ENCODE assay signal across 13 cellular contexts in the genomic region with DNA sequence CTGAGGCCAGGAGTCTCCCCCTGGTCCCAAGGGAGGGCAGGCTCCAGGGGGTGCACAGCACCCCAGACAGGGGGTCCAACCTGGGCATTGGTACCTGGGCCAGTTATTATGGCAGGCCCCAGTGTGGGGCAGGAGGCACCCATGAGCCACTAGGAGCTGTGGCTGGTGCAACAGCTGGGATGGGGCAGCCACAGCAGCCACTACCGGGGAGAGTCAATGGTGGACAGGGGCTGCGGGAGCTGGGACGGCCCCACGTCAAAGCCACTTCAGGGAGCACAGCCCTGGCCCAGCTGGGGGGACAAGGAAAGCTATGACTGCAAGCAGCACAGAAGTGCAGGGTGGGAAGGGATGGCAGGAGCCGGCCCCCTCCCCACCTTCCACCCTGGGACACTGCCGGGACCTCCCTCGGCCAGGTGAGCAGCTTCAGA.
"Had no signal": no experiment of that assay in that cellular context is flagged by ENCODE, and none has a peak within 500 bp of the region (broad histone marks: within the 10 kb centered on the region; RNA-seq: fewer than 3 reads in every experiment).

No MANE protein-coding gene starts in this region.

- ATAC-seq: body of pancreas, left lobe of liver, natural killer cell had no signal

- H3K9me3 ChIP-seq: body of pancreas, esophagus muscularis mucosa, prostate gland, sigmoid colon had no signal

- H3K27me3 Mint-ChIP-seq: stimulated activated naive CD8-positive, alpha-beta T cell treated with anti-CD3 and anti-CD28 coated beads, Interleukin-15, Interleukin-2, amounts not matched to agents 100 ng/mL and 50 ng/mL, for 24 hours had no signal

- DNase-seq: activated CD4-positive, alpha-beta T cell treated with anti-CD3 and anti-CD28 coated beads, Interleukin-2, amount 50 U/mL, for 1 hour; activated naive CD4-positive, alpha-beta T cell treated with anti-CD3 and anti-CD28 coated beads, Interleukin-2, amount 10 ng/mL, durations not matched to agents 7 days and 5 days; body of pancreas; natural killer cell; sigmoid colon; stimulated activated CD4-positive, alpha-beta T cell treated with anti-CD3 and anti-CD28 coated beads, Interleukin-12 subunit alpha, Interleukin-12 subunit beta, amount 100 ng/mL, for 4 hours had no signal

- H3K9me3 Mint-ChIP-seq: activated naive CD4-positive, alpha-beta T cell treated with anti-CD3 and anti-CD28 coated beads, Interleukin-2, amount 10 ng/mL, durations not matched to agents 7 days and 5 days; activated T-helper 2 cell treated with anti-CD3 and anti-CD28 coated beads, Interferon-gamma antibody, Interleukin-2, Interleukin-4, amounts not matched to agents 10 μg/mL and 5 μg/mL and 100 μg/mL, durations not matched to agents 14 hours and 24 hours and 36 hours; memory B cell; natural killer cell; stimulated activated naive CD8-positive, alpha-beta T cell treated with anti-CD3 and anti-CD28 coated beads, Interleukin-15, Interleukin-2, amounts not matched to agents 100 ng/mL and 50 ng/mL, for 24 hours; T-helper 1 cell treated with Interleukin-12 subunit alpha and Interleukin-12 subunit beta and Interleukin-4 antibody, amounts not matched to agents 30 μg/mL and 1 μg/mL, for 36 hours had no signal

- H3K36me3 ChIP-seq: prostate gland had no signal

- H3K27ac Mint-ChIP-seq: activated naive CD4-positive, alpha-beta T cell treated with anti-CD3 and anti-CD28 coated beads, Interleukin-2, amount 10 ng/mL, durations not matched to agents 7 days and 5 days; activated T-helper 2 cell treated with anti-CD3 and anti-CD28 coated beads, Interferon-gamma antibody, Interleukin-2, Interleukin-4, amounts not matched to agents 10 μg/mL and 5 μg/mL and 100 μg/mL, durations not matched to agents 14 hours and 24 hours and 36 hours; memory B cell; natural killer cell; stimulated activated naive CD8-positive, alpha-beta T cell treated with anti-CD3 and anti-CD28 coated beads, Interleukin-15, Interleukin-2, amounts not matched to agents 100 ng/mL and 50 ng/mL, for 24 hours; T-helper 1 cell treated with Interleukin-12 subunit alpha and Interleukin-12 subunit beta and Interleukin-4 antibody, amounts not matched to agents 30 μg/mL and 1 μg/mL, for 36 hours had no signal

- H3K36me3 Mint-ChIP-seq: natural killer cell had no signal

- H3K4me3 ChIP-seq: body of pancreas, esophagus muscularis mucosa, prostate gland, sigmoid colon had no signal

- H3K4me3 Mint-ChIP-seq: activated naive CD4-positive, alpha-beta T cell treated with anti-CD3 and anti-CD28 coated beads, Interleukin-2, amount 10 ng/mL, durations not matched to agents 7 days and 5 days; stimulated activated naive CD8-positive, alpha-beta T cell treated with anti-CD3 and anti-CD28 coated beads, Interleukin-15, Interleukin-2, amounts not matched to agents 100 ng/mL and 50 ng/mL, for 24 hours; T-helper 1 cell treated with Interleukin-12 subunit alpha and Interleukin-12 subunit beta and Interleukin-4 antibody, amounts not matched to agents 30 μg/mL and 1 μg/mL, for 36 hours had no signal

- H3K27ac ChIP-seq: body of pancreas, esophagus muscularis mucosa, prostate gland, sigmoid colon had no signal
